In the genomic region with DNA sequence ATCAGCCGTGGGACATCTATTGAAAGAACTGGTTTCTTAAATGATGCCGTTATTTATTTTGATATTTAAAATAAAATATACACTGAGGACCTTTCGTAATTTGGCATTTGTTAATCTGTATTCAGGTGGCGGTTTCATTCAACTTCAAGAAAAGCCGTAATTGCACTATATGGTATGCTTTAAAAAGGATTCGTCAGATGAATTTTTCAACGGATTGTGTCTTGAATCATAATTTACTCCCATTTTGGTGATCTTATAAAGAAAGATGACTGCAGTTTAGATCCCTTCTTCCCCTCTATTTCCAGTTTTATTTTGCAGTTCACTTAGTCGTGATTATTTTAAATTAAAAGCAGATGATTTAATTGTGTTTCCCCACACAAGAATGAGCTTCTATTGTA, we compare ENCODE assay signal across 10 cellular contexts. TPM values are rescaled to one million over a fixed set of nuclear protein-coding genes. Genes with fewer than 3 reads are reported as not detected.
A peak's percentile ranks its signal among the peaks of the same experiment; 100 is the strongest.
DNase-seq lines count a peak whose midpoint lies in the region; ATAC-seq and TF ChIP-seq lines count a peak whose summit lies in the region.
"Had no signal": no experiment of that assay in that cellular context is flagged by ENCODE, and none has a peak within 500 bp of the region (broad histone marks: within the 10 kb centered on the region; RNA-seq: fewer than 3 reads in every experiment).

No MANE protein-coding gene starts in this region.

- WGBS in stomach, 5 donors, result 22 to 34% (median 23%) methylated on average over 8 of the region's 8 CpGs

- no peaks in the 10 kb centered on the region for H3K36me3 ChIP-seq in stomach
- H3K36me3 ChIP-seq: uterus had no signal

- no peaks in the 10 kb centered on the region for H3K27me3 ChIP-seq in stomach
- H3K27me3 ChIP-seq: uterus had no signal

- ATAC-seq in activated CD4-positive, alpha-beta T cell treated with anti-CD3 and anti-CD28 coated beads for 36 hours, result no peak
- ATAC-seq in GM21576 (IDR thresholded peaks at IDR 0.05; ENCODE audit: unreplicated experiment), result no peak

- H3K4me3 Mint-ChIP-seq in activated CD4-positive, alpha-beta T cell treated with anti-CD3 and anti-CD28 coated beads for 36 hours, result peak overlapping the region; percentile 88
- H3K4me3 Mint-ChIP-seq in activated T-helper 2 cell treated with anti-CD3 and anti-CD28 coated beads, Interferon-gamma antibody, Interleukin-2, Interleukin-4, amounts not matched to agents 10 μg/mL and 5 μg/mL and 100 μg/mL, durations not matched to agents 14 hours and 24 hours and 36 hours (ENCODE audit: low read depth), result peak overlapping the region; percentile 89

- DNase-seq in activated CD4-positive, alpha-beta T cell treated with anti-CD3 and anti-CD28 coated beads for 36 hours, result no peak
- no peak for DNase-seq in activated CD4-positive, alpha-beta T cell treated with anti-CD3 and anti-CD28 coated beads, Interleukin-2, amount 50 U/mL, for 4 hours
- DNase-seq in activated T-helper 2 cell treated with anti-CD3 and anti-CD28 coated beads, Interferon-gamma antibody, Interleukin-2, Interleukin-4, amounts not matched to agents 10 μg/mL and 5 μg/mL and 100 μg/mL, durations not matched to agents 14 hours and 24 hours and 36 hours (ENCODE audit: low spot score), result no peak
- DNase-seq in inferior parietal cortex (ENCODE audit: extremely low spot score) (peak; percentile 64), stomach (no peak), cerebellum (ENCODE audit: low spot score) (no peak)
- DNase-seq in stimulated activated CD8-positive, alpha-beta memory T cell treated with anti-CD3 and anti-CD28 coated beads, Interleukin-4, amount 100 ng/mL, for 48 hours, result no peak
- DNase-seq: activated CD8-positive, alpha-beta memory T cell treated with anti-CD3 and anti-CD28 coated beads, Interleukin-2, amount 50 U/mL, for 4 hours had no signal

- POLR2A ChIA-PET in activated CD4-positive, alpha-beta T cell treated with anti-CD3 and anti-CD28 coated beads for 36 hours (lab: Charles Lee), result interaction anchor here (2.3 kb wide), 1 partner anchor 18 kb away, joined by 11 read pairs; no protein-coding TSS in a partner anchor

- intact Hi-C loops in activated CD4-positive, alpha-beta T cell treated with anti-CD3 and anti-CD28 coated beads for 36 hours (cut with DNase I, micrococcal nuclease), result loop anchor here in 1 of 2 experiments (10.0 kb wide), 1 partner anchor 360 kb away; the partner anchor contains the start of gene MMS22L
- intact Hi-C loops in activated T-helper 2 cell treated with anti-CD3 and anti-CD28 coated beads, Interferon-gamma antibody, Interleukin-2, Interleukin-4, amounts not matched to agents 10 μg/mL and 5 μg/mL and 100 μg/mL, durations not matched to agents 14 hours and 24 hours and 36 hours (cut with micrococcal nuclease), result loop anchor here (2.0 to 10.0 kb wide), 3 partner anchors 14 to 1350 kb away; partner anchors contain the start of genes MANEA and UFL1
- intact Hi-C loops in stomach (cut with DNase I; ENCODE audit: low total_unique reads), result no loop called here

- no peaks in the 10 kb centered on the region for H3K36me3 Mint-ChIP-seq in activated CD4-positive, alpha-beta T cell treated with anti-CD3 and anti-CD28 coated beads for 36 hours (ENCODE audit: low read depth)
- H3K36me3 Mint-ChIP-seq in activated T-helper 2 cell treated with anti-CD3 and anti-CD28 coated beads, Interferon-gamma antibody, Interleukin-2, Interleukin-4, amounts not matched to agents 10 μg/mL and 5 μg/mL and 100 μg/mL, durations not matched to agents 14 hours and 24 hours and 36 hours (ENCODE audit: low read depth), result no peaks in the 10 kb centered on the region

- peak overlapping the region; percentile 59 to 82 (median 68) for H3K4me3 ChIP-seq in stomach

- no peak for TF ChIP-seq POLR2A in stomach (IDR thresholded peaks at IDR 0.05)

- peaks cover 28% of the 10 kb centered on the region for H3K4me1 Mint-ChIP-seq in activated CD4-positive, alpha-beta T cell treated with anti-CD3 and anti-CD28 coated beads for 36 hours
- peaks cover 35% of the 10 kb centered on the region for H3K4me1 Mint-ChIP-seq in activated T-helper 2 cell treated with anti-CD3 and anti-CD28 coated beads, Interferon-gamma antibody, Interleukin-2, Interleukin-4, amounts not matched to agents 10 μg/mL and 5 μg/mL and 100 μg/mL, durations not matched to agents 14 hours and 24 hours and 36 hours (ENCODE audit: low read depth)

- TF ChIP-seq EP300 in stomach (IDR thresholded peaks at IDR 0.05), result no peak

- H3K9me3 Mint-ChIP-seq in activated CD4-positive, alpha-beta T cell treated with anti-CD3 and anti-CD28 coated beads for 36 hours (ENCODE audit: low read depth), result no peaks in the 10 kb centered on the region
- H3K9me3 Mint-ChIP-seq in activated T-helper 2 cell treated with anti-CD3 and anti-CD28 coated beads, Interferon-gamma antibody, Interleukin-2, Interleukin-4, amounts not matched to agents 10 μg/mL and 5 μg/mL and 100 μg/mL, durations not matched to agents 14 hours and 24 hours and 36 hours, result no peaks in the 10 kb centered on the region

- TF ChIP-seq CTCF in stomach (IDR thresholded peaks at IDR 0.05), result no peak

- H3K27me3 Mint-ChIP-seq in activated CD4-positive, alpha-beta T cell treated with anti-CD3 and anti-CD28 coated beads for 36 hours, result no peaks in the 10 kb centered on the region
- H3K27me3 Mint-ChIP-seq in activated T-helper 2 cell treated with anti-CD3 and anti-CD28 coated beads, Interferon-gamma antibody, Interleukin-2, Interleukin-4, amounts not matched to agents 10 μg/mL and 5 μg/mL and 100 μg/mL, durations not matched to agents 14 hours and 24 hours and 36 hours (ENCODE audit: low read depth), result peaks cover 12% of the 10 kb centered on the region

- no peaks in the 10 kb centered on the region for H3K9me3 ChIP-seq in stomach
- H3K9me3 ChIP-seq: uterus had no signal

- peak overlapping the region in 4 of 5 donors; percentile 83 to 90 (median 86) for H3K27ac ChIP-seq in stomach

- peaks cover 0 to 15% (median 9%) of the 10 kb centered on the region in 4 donors for H3K4me1 ChIP-seq in stomach
- H3K4me1 ChIP-seq: uterus had no signal

- peak overlapping the region; percentile 85 for H3K27ac Mint-ChIP-seq in activated CD4-positive, alpha-beta T cell treated with anti-CD3 and anti-CD28 coated beads for 36 hours
- H3K27ac Mint-ChIP-seq in activated T-helper 2 cell treated with anti-CD3 and anti-CD28 coated beads, Interferon-gamma antibody, Interleukin-2, Interleukin-4, amounts not matched to agents 10 μg/mL and 5 μg/mL and 100 μg/mL, durations not matched to agents 14 hours and 24 hours and 36 hours, result no peak overlapping the region

- CTCF ChIA-PET in activated CD4-positive, alpha-beta T cell treated with anti-CD3 and anti-CD28 coated beads for 36 hours (lab: Charles Lee), result interaction anchor here (1.0 to 2.4 kb wide), 5 partner anchors 12 to 25 kb away, joined by 3 to 10 read pairs (median 5); no protein-coding TSS in a partner anchor

RNA-seq across cellular contexts. Expression of gene KLHL32, which starts 0.8 kb away (rescaled TPM):
- 1 to 10 TPM in 1 of 2 experiments, under 1 TPM in 1; 0.93 to 1.3 TPM for total RNA-seq in activated CD4-positive, alpha-beta T cell treated with anti-CD3 and anti-CD28 coated beads for 36 hours
- 0.16 and 0.21 TPM in 2 replicates for total RNA-seq in activated T-helper 2 cell treated with anti-CD3 and anti-CD28 coated beads, Interferon-gamma antibody, Interleukin-2, Interleukin-4, amounts not matched to agents 10 μg/mL and 5 μg/mL and 100 μg/mL, durations not matched to agents 14 hours and 24 hours and 36 hours
- total RNA-seq in stomach (under 1 TPM in 1 of 5 donors, not detected in 4; 0.55 TPM), cerebellum (15.2 TPM)
- under 1 TPM in 2 of 3 donors, not detected in 1; 0.15 to 0.19 TPM for polyA plus RNA-seq in stomach

RNA-seq across cellular contexts. Expression of gene NDUFAF4, which starts 27.6 kb away (rescaled TPM):
- total RNA-seq in activated CD4-positive, alpha-beta T cell treated with anti-CD3 and anti-CD28 coated beads for 36 hours, result 10 to 100 TPM; 65.4 to 84.6 TPM
- total RNA-seq in activated T-helper 2 cell treated with anti-CD3 and anti-CD28 coated beads, Interferon-gamma antibody, Interleukin-2, Interleukin-4, amounts not matched to agents 10 μg/mL and 5 μg/mL and 100 μg/mL, durations not matched to agents 14 hours and 24 hours and 36 hours, result 59.8 and 63.0 TPM in 2 replicates
- 10 to 100 TPM in 2 of 5 donors, 1 to 10 TPM in 3; 2.9 to 11.2 (median 5.5) TPM for total RNA-seq in stomach
- polyA plus RNA-seq in stomach, result 10 to 100 TPM; 20.9 to 30.1 (median 25.6) TPM
- 23.2 TPM for total RNA-seq in cerebellum
